Comparison of ENCODE assay signal across 2 cellular contexts in genomic region chr5:94903719-94904118, GRCh38.
TF ChIP-seq lines count a peak whose summit lies in the region.

No MANE protein-coding gene starts in this region.

TF ChIP-seq in HEK293, 187 proteins besides CTCF, POLR2A, EP300 and RAD21 (continued from another document):
- 0 out of 2 replicates have a peak, but pooled peaks have one; percentile 9 for TF ChIP-seq FEZF1 (tag by site-specific recombination; IDR thresholded peaks at IDR 0.05)
- TF ChIP-seq RBAK (tag by site-specific recombination; IDR thresholded peaks at IDR 0.05), result no peak

TF ChIP-seq in SK-N-SH, 30 proteins besides CTCF, POLR2A, EP300 and RAD21 (continued from another document):
- TF ChIP-seq ZBTB33 (IDR thresholded peaks at IDR 0.05; ENCODE audit: borderline replicate concordance, low read depth), result no peak
- TF ChIP-seq NFIC (IDR thresholded peaks at IDR 0.05; ENCODE audit: borderline replicate concordance), result no peak
- no peak for TF ChIP-seq SMC3 (IDR thresholded peaks at IDR 0.05; ENCODE audit: low read depth, low read length)
- no peak for TF ChIP-seq TEAD4 (IDR thresholded peaks at IDR 0.05; ENCODE audit: borderline replicate concordance, insufficient read depth)
- TF ChIP-seq FOSL2 (IDR thresholded peaks at IDR 0.05; ENCODE audit: borderline replicate concordance, low read depth), result no peak
- TF ChIP-seq ELF1 (IDR thresholded peaks at IDR 0.05), result no peak
